Comparison of ENCODE assay signal across 14 cellular contexts in the genomic region with DNA sequence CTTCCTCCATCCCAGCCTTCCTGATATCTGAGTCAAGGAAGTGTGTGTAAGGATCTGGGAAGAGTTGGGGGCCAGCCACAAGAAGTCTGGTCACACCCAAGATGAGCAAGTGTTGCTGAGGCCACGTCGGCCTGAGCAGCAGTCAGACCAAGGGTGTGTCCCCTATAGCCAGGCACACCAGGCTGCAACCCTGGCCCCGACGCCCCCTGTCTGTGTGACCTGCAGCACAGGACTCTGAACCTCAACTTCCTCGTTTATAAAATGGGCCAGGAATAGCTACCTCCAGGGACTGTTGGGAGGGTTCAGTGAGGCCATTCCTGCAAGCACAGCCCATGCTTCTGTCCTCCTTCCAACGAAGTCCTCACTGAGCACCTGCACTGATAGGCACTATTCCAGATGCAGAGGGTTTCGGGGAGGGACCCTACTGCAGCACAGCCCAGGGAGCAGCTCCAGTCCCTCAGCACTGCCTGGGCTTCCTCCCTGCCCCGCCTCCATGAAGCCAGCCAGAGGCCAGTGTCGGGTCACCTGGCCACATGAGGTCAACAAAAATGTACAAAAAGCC. TPM values are rescaled to one million over a fixed set of nuclear protein-coding genes. Genes with fewer than 3 reads are reported as not detected.
DNase-seq lines count a peak whose midpoint lies in the region; ATAC-seq and TF ChIP-seq lines count a peak whose summit lies in the region.
"Had no signal": no experiment of that assay in that cellular context is flagged by ENCODE, and none has a peak within 500 bp of the region (broad histone marks: within the 10 kb centered on the region; RNA-seq: fewer than 3 reads in every experiment).

No MANE protein-coding gene starts in this region.

- DNase-seq in ELR (ENCODE audit: low read depth) (peak; percentile 46), hepatic stellate cell (ENCODE audit: low spot score) (peak; percentile 59), sciatic nerve (ENCODE audit: low spot score) (peak; percentile 57), GM10248 (ENCODE audit: extremely low spot score) (no peak)
- DNase-seq in activated naive CD4-positive, alpha-beta T cell treated with Interleukin-2 at 50 U/mL for 16 hours: no peak
- DNase-seq: activated T-cell treated with anti-CD3 and anti-CD28 coated beads for 4 hours, EL, NCI-H526 treated with DMSO at 0.1 percent for 48 hours had no signal

- ATAC-seq in sciatic nerve (no peak), HG02981 (IDR thresholded peaks at IDR 0.05; ENCODE audit: unreplicated experiment) (no peak), HG03196 (IDR thresholded peaks at IDR 0.05; ENCODE audit: unreplicated experiment) (no peak)
- ATAC-seq: naive thymus-derived CD8-positive, alpha-beta T cell had no signal

- TF ChIP-seq CTCF in GM10248 (IDR thresholded peaks at IDR 0.05; ENCODE audit: control extremely low read depth, extremely low read depth, low read depth, missing control alignments): no peak

- H3K27ac ChIP-seq in cingulate gyrus (ENCODE audit: low read depth, low read length): peak overlapping the region; percentile 49

- POLR2A ChIA-PET in GM10248 (lab: Yijun Ruan, JAX): no interaction called here

- CTCF ChIA-PET in GM10248 (lab: Yijun Ruan, JAX): no interaction called here

- intact Hi-C loops in sciatic nerve (cut with DNase I): no loop called here

RNA-seq across cellular contexts. Expression of a gene that starts 13.3 kb away (rescaled TPM):
- 194 TPM for total RNA-seq in sciatic nerve

RNA-seq across cellular contexts. Expression of a gene that starts 16.1 kb away (rescaled TPM):
- total RNA-seq in sciatic nerve: 4.6 TPM
- total RNA-seq: B cell; naive thymus-derived CD8-positive, alpha-beta T cell; smooth muscle cell had no signal

RNA-seq across cellular contexts. Expression of a gene that starts 39.3 kb away (rescaled TPM):
- total RNA-seq in sciatic nerve: 4.5 TPM

Comparison
In these comparisons a context has a peak if more than half of its experiments do, and no peak if none do; other contexts are left out.
1. DNase-seq: peak in ELR (single experiment), hepatic stellate cell (single experiment) and sciatic nerve (single experiment); none in GM10248 (single experiment) and activated naive CD4-positive, alpha-beta T cell treated with Interleukin-2 at 50 U/mL for 16 hours (single experiment).